ENCODE assay signal across 20 cellular contexts in the genomic region with DNA sequence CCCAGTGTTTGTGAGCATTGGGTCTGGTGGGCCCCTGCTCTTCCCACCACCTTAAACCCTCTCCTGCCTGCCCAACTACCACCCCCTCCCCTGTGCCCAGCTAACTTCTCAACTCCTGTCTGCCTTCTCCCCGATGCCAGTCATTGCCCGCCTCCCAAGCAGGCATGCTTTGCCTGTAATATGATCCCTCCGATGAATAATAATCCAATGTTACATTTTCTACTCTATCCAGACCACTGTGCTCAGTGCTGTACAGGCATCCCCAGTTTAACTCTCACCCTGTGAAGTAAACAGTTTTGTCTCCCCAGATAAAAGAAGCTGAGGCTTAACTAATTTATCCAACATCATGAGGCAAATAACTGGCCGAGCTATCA. TPM values are rescaled to one million over a fixed set of nuclear protein-coding genes. Genes with fewer than 3 reads are reported as not detected.
A peak's percentile ranks its signal among the peaks of the same experiment; 100 is the strongest.
DNase-seq lines count a peak whose midpoint lies in the region; ATAC-seq and TF ChIP-seq lines count a peak whose summit lies in the region.
"Had no signal": no experiment of that assay in that cellular context is flagged by ENCODE, and none has a peak within 500 bp of the region (broad histone marks: within the 10 kb centered on the region; RNA-seq: fewer than 3 reads in every experiment).

No MANE protein-coding gene starts in this region.

- H3K4me1 Mint-ChIP-seq in MCF 10A (ENCODE audit: insufficient read depth, unreplicated experiment) (no peaks in the 10 kb centered on the region), mesothelial cell of epicardium (peaks cover 51% of the 10 kb centered on the region)

- H3K9me3 Mint-ChIP-seq in MCF 10A (ENCODE audit: unreplicated experiment) = no peaks in the 10 kb centered on the region
- no peaks in the 10 kb centered on the region for H3K9me3 Mint-ChIP-seq in mesothelial cell of epicardium

- intact Hi-C loops in MCF 10A (cut with micrococcal nuclease) (no loop called here), breast epithelium (cut with DNase I; ENCODE audit: low total_unique reads) (no loop called here), body of pancreas (cut with DNase I) (no loop called here)

- ATAC-seq in body of pancreas = peak; percentile 6
- ATAC-seq in GM21367 (IDR thresholded peaks at IDR 0.05; ENCODE audit: unreplicated experiment) = no peak

- TF ChIP-seq CTCF in MCF 10A (IDR thresholded peaks at IDR 0.05; ENCODE audit: unreplicated experiment) (no peak), breast epithelium (IDR thresholded peaks at IDR 0.05) (no peak), body of pancreas (IDR thresholded peaks at IDR 0.05) (no peak), mesothelial cell of epicardium (IDR thresholded peaks at IDR 0.05; ENCODE audit: unreplicated experiment) (no peak)

- H3K36me3 Mint-ChIP-seq in MCF 10A (ENCODE audit: insufficient read depth, unreplicated experiment) = no peaks in the 10 kb centered on the region
- H3K36me3 Mint-ChIP-seq in mesothelial cell of epicardium = no peaks in the 10 kb centered on the region

- CTCF ChIA-PET in MCF 10A (lab: Yijun Ruan, JAX) = interaction anchor here (1.1 to 10.8 kb wide), 3 partner anchors 8 to 637 kb away, joined by 3 to 102 read pairs (median 5); no protein-coding TSS in a partner anchor

- DNase-seq in MCF 10A (ENCODE audit: unreplicated experiment) = peak; percentile 18
- DNase-seq in breast epithelium (ENCODE audit: low spot score in 2 of 2) = no peak
- DNase-seq in body of pancreas = peak in 2 of 4 donors; percentile 16 to 44
- no peak for DNase-seq in mesothelial cell of epicardium (ENCODE audit: low spot score in 2 of 2, unreplicated experiment in 2 of 2)
- DNase-seq in MV-4-11 (lab: John Stamatoyannopoulos, UW) = no peak
- DNase-seq in activated CD8-positive, alpha-beta memory T cell treated with anti-CD3 and anti-CD28 coated beads, Interleukin-2, amount 50 U/mL, for 48 hours = no peak
- no peak for DNase-seq in NCI-H2227 treated with DMSO at 0.1 percent for 48 hours (lab: John Stamatoyannopoulos, UW)
- DNase-seq: 8988T, DMS79 treated with DMSO at 0.1 percent for 48 hours, GF-D8, GOT3, KG1, NCI-H1417, NCI-H2029, NCI-H524 treated with DMSO at 0.1 percent for 48 hours, RPMI8226, SJCRH30 had no signal

- H3K4me3 ChIP-seq in breast epithelium = no peak overlapping the region
- no peak overlapping the region for H3K4me3 ChIP-seq in body of pancreas
- H3K4me3 ChIP-seq: SJCRH30 had no signal

- H3K27ac ChIP-seq in breast epithelium (no peak overlapping the region), body of pancreas (no peak overlapping the region)
- H3K27ac ChIP-seq: HL-60, SJCRH30 had no signal

- BruUV-seq in MCF 10A (replicated peaks; lab: Mats Ljungman, UMichigan) = no TSS peak

- H3K27me3 ChIP-seq in breast epithelium (no peaks in the 10 kb centered on the region), body of pancreas (no peaks in the 10 kb centered on the region)

- H3K27ac Mint-ChIP-seq in MCF 10A (ENCODE audit: low read depth, unreplicated experiment) (no peak overlapping the region), mesothelial cell of epicardium (peak overlapping the region; percentile 10)

- POLR2A ChIA-PET in MCF 10A (lab: Yijun Ruan, JAX) = no interaction called here

- H3K4me1 ChIP-seq in breast epithelium (no peaks in the 10 kb centered on the region), body of pancreas (peaks cover 12% of the 10 kb centered on the region)
- H3K4me1 ChIP-seq: SJCRH30 had no signal

- no peak overlapping the region for H3K4me3 Mint-ChIP-seq in MCF 10A (ENCODE audit: unreplicated experiment)
- no peak overlapping the region for H3K4me3 Mint-ChIP-seq in mesothelial cell of epicardium

- no peaks in the 10 kb centered on the region for H3K36me3 ChIP-seq in breast epithelium
- no peaks in the 10 kb centered on the region for H3K36me3 ChIP-seq in body of pancreas (replicated peaks in 1 of 2; ENCODE audit: insufficient read depth in 1 of 2, low read depth in 2 of 2)
- H3K36me3 ChIP-seq: SJCRH30 had no signal

- TF ChIP-seq POLR2A in breast epithelium (IDR thresholded peaks at IDR 0.05) = no peak
- no peak for TF ChIP-seq POLR2A in body of pancreas (IDR thresholded peaks at IDR 0.05)

- H3K27me3 Mint-ChIP-seq in MCF 10A (ENCODE audit: insufficient read depth, unreplicated experiment) (no peaks in the 10 kb centered on the region), mesothelial cell of epicardium (ENCODE audit: low read depth) (no peaks in the 10 kb centered on the region)

- 53 to 56% methylated on average over 4 of the region's 4 CpGs for WGBS in body of pancreas, 2 donors

- H3K9me3 ChIP-seq in breast epithelium = no peaks in the 10 kb centered on the region
- H3K9me3 ChIP-seq in body of pancreas = no peaks in the 10 kb centered on the region
- H3K9me3 ChIP-seq: SJCRH30 had no signal

RNA-seq across cellular contexts. Expression of a gene that starts 35.5 kb away (rescaled TPM):
- total RNA-seq in MCF 10A (2022) (not detected in 2 replicates), breast epithelium (10 to 100 TPM in 1 of 3 donors, 1 to 10 TPM in 2; 4.6 to 11.9 (median 4.6) TPM), body of pancreas (1 to 10 TPM; 2.3 to 3.6 TPM), mesothelial cell of epicardium (45.3 to 47.7 TPM (median 45.6 TPM) in 3 replicates)
- total RNA-seq: OCI-LY7, SJCRH30 had no signal
